Comparison of ENCODE assay signal across 20 cellular contexts in the genomic region with DNA sequence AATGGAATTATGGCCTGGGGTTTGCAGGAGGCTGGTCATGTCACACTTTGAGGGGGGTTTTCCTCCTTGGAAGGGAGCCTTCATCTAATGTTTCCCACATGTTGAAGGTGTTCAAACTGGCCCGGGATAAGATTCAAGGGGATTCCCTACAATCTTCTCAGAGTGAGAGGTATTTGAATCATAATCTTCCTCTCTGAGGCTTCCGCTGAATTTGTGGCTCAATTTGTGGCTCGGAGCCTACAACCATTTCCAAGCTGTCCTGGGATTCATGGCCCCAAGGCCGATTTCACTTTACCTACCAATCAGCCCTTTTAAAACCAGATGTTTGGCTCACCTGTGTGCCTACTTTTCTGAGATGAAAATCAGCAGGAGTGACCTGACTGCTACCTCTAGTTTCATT. TPM values are rescaled to one million over a fixed set of nuclear protein-coding genes. Genes with fewer than 3 reads are reported as not detected.
"Had no signal": no experiment of that assay in that cellular context is flagged by ENCODE, and none has a peak within 500 bp of the region (broad histone marks: within the 10 kb centered on the region; RNA-seq: fewer than 3 reads in every experiment).

No MANE protein-coding gene starts in this region.

- H3K4me2 ChIP-seq: hepatocyte had no signal

- ATAC-seq: activated T-cell treated with anti-CD3 and anti-CD28 coated beads, Interleukin-2, amount 50 U/mL, for 72 hours; foreskin keratinocyte; stimulated activated naive CD8-positive, alpha-beta T cell treated with anti-CD3 and anti-CD28 coated beads, Interleukin-15, Interleukin-2, amounts not matched to agents 100 U/mL and 50 U/mL, for 24 hours had no signal

- H2AFZ ChIP-seq: hepatocyte had no signal

- H3K4me3 ChIP-seq: hepatocyte, left ventricle myocardium inferior, right atrium auricular region, tibial nerve had no signal

- H3K27me3 ChIP-seq: foreskin keratinocyte had no signal

- H3K27ac ChIP-seq: foreskin keratinocyte, hepatocyte, left ventricle myocardium inferior, right atrium auricular region had no signal

- H3K36me3 ChIP-seq: left ventricle myocardium inferior, right atrium auricular region had no signal

- DNase-seq: activated CD4-positive, alpha-beta memory T cell treated with anti-CD3 and anti-CD28 coated beads, Interleukin-2, amount 10 ng/mL, durations not matched to agents 7 days and 5 days; activated CD4-positive, alpha-beta T cell treated with anti-CD3 and anti-CD28 coated beads for 48 hours; activated effector memory CD4-positive, alpha-beta T cell treated with anti-CD3 and anti-CD28 coated beads, Interleukin-2, amount 50 U/mL, for 16 hours; activated naive CD4-positive, alpha-beta T cell treated with anti-CD3 and anti-CD28 coated beads, Interleukin-2, amount 10 ng/mL, durations not matched to agents 7 days and 5 days; activated T-cell treated with anti-CD3 and anti-CD28 coated beads, Interleukin-2, amount 50 U/mL, for 72 hours; caudate nucleus; effector CD4-positive, alpha-beta T cell; erythroblast; immature natural killer cell; kidney glomerular epithelial cell; left ventricle myocardium inferior; nephron progenitor cell; stimulated activated CD4-positive, alpha-beta T cell treated with anti-CD3 and anti-CD28 coated beads, Interleukin-12 subunit alpha, Interleukin-12 subunit beta, amount 100 ng/mL, for 4 hours; stimulated activated CD4-positive, alpha-beta T cell treated with anti-CD3 and anti-CD28 coated beads, Interleukin-4, amount 100 ng/mL, for 4 hours; stimulated activated naive CD8-positive, alpha-beta T cell treated with anti-CD3 and anti-CD28 coated beads, Interleukin-15, Interleukin-2, amounts not matched to agents 100 U/mL and 50 U/mL, for 24 hours; T1000 had no signal

- H3K9me3 ChIP-seq: left ventricle myocardium inferior, right atrium auricular region, tibial nerve had no signal

RNA-seq across cellular contexts. Expression of gene TNC, which starts 3.9 kb away (rescaled TPM):
- polyA plus RNA-seq: immature natural killer cell had no signal
